In the genomic region with DNA sequence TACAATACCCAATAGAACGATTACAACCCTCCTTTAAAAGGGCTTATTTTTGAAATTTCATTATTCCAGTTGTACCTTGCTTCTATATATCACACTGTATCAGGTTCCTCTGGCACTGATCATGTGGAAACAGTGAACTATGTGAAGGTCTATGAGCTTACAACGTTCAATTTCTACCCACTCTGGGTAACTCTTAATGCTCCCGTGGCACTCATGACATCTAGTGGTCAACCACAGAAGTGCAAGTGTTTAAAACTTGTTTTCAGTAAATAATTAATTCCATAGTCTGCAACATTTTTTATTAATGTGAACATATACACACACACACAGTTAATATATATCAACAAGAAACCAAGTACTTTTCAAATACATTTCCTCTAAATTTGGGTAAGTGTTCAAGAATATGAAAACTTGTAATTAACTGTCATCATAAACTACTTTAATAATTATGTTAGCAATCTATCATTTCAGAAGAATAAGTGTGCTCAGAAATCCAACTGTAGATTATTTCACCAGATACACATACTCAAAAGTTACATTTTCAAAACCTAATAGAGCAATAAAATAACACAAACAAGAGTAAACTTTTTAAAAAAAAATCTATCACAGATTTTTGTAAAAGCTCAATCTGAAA, we compare ENCODE assay signal across 8 cellular contexts.
A peak's percentile ranks its signal among the peaks of the same experiment; 100 is the strongest.
DNase-seq lines count a peak whose midpoint lies in the region; ATAC-seq lines count a peak whose summit lies in the region.

No MANE protein-coding gene starts in this region.

- no peak overlapping the region for H4K12ac ChIP-seq in trophoblast cell (ENCODE audit: low read depth, low read length)

- no peak overlapping the region for H2BK120ac ChIP-seq in trophoblast cell (ENCODE audit: insufficient read depth, low read length, poor library complexity)

- H3K9me3 ChIP-seq in trophoblast cell (ENCODE audit: insufficient read depth, low read depth, low read length), result no peaks in the 10 kb centered on the region

- no peaks in the 10 kb centered on the region for H3K79me1 ChIP-seq in trophoblast cell (ENCODE audit: low read length)

- no peaks in the 10 kb centered on the region for H3K36me3 ChIP-seq in trophoblast cell (ENCODE audit: control insufficient read depth in 1 of 2, insufficient read depth in 2 of 2, low read length in 2 of 2)

- no peak overlapping the region for H3K4ac ChIP-seq in trophoblast cell (ENCODE audit: low read depth, low read length)

- no peaks in the 10 kb centered on the region for H3K27me3 Mint-ChIP-seq in activated T-cell treated with anti-CD3 and anti-CD28 coated beads, Interleukin-2, amount 50 U/mL, for 24 hours
- no peaks in the 10 kb centered on the region for H3K27me3 Mint-ChIP-seq in activated T-helper 17 cell treated with anti-CD3 and anti-CD28 coated beads, Interleukin-2, amount 50 U/mL, for 72 hours

- no peaks in the 10 kb centered on the region for H3K79me2 ChIP-seq in trophoblast cell (ENCODE audit: control insufficient read depth, insufficient read depth, low read length, poor library complexity)

- peak; percentile 72 for ATAC-seq in HG02798 (IDR thresholded peaks at IDR 0.05; ENCODE audit: poor library complexity, unreplicated experiment)
- peak; percentile 68 for ATAC-seq in activated T-helper 17 cell treated with anti-CD3 and anti-CD28 coated beads, Interleukin-2, amount 50 U/mL, for 72 hours (replicated peaks)
- ATAC-seq in HG02610 (IDR thresholded peaks at IDR 0.05; ENCODE audit: unreplicated experiment), result no peak

- no peak overlapping the region for H3K27ac Mint-ChIP-seq in activated T-cell treated with anti-CD3 and anti-CD28 coated beads, Interleukin-2, amount 50 U/mL, for 24 hours
- no peak overlapping the region for H3K27ac Mint-ChIP-seq in activated T-helper 17 cell treated with anti-CD3 and anti-CD28 coated beads, Interleukin-2, amount 50 U/mL, for 72 hours

- H3K27me3 ChIP-seq in trophoblast cell (ENCODE audit: insufficient read depth, low read length), result no peaks in the 10 kb centered on the region

- H3K4me2 ChIP-seq in trophoblast cell (ENCODE audit: low read length), result no peak overlapping the region

- no peak overlapping the region for H3K23ac ChIP-seq in trophoblast cell (ENCODE audit: low read length)

- WGBS in trophoblast cell (ENCODE audit: extremely low coverage, insufficient coverage, insufficient read length), result no CpG with 5 or more reads among the region's 3 CpGs

- H2BK5ac ChIP-seq in trophoblast cell (ENCODE audit: low read depth, low read length, poor library complexity), result no peak overlapping the region

- H4K91ac ChIP-seq in trophoblast cell (ENCODE audit: low read depth, low read length), result no peak overlapping the region

- H3K4me1 ChIP-seq in trophoblast cell (ENCODE audit: control insufficient read depth in 1 of 2, insufficient read depth in 2 of 2, low read length in 2 of 2), result no peaks in the 10 kb centered on the region

- H2AK5ac ChIP-seq in trophoblast cell (ENCODE audit: low read length), result no peak overlapping the region

- peaks cover 3% of the 10 kb centered on the region for H3K9me3 Mint-ChIP-seq in activated T-cell treated with anti-CD3 and anti-CD28 coated beads, Interleukin-2, amount 50 U/mL, for 24 hours
- H3K9me3 Mint-ChIP-seq in activated T-helper 17 cell treated with anti-CD3 and anti-CD28 coated beads, Interleukin-2, amount 50 U/mL, for 72 hours, result no peaks in the 10 kb centered on the region

- no peak overlapping the region for H3K4me3 Mint-ChIP-seq in activated T-cell treated with anti-CD3 and anti-CD28 coated beads, Interleukin-2, amount 50 U/mL, for 24 hours
- H3K4me3 Mint-ChIP-seq in activated T-helper 17 cell treated with anti-CD3 and anti-CD28 coated beads, Interleukin-2, amount 50 U/mL, for 72 hours, result no peak overlapping the region

- H3K18ac ChIP-seq in trophoblast cell (ENCODE audit: low read length), result no peak overlapping the region

- no peak overlapping the region for H3K4me3 ChIP-seq in trophoblast cell (ENCODE audit: low read depth, low read length)

- no peak overlapping the region for H3K9ac ChIP-seq in trophoblast cell (ENCODE audit: low read length)

- H2BK12ac ChIP-seq in trophoblast cell (ENCODE audit: low read length), result no peak overlapping the region

- DNase-seq in activated T-cell treated with anti-CD3 and anti-CD28 coated beads for 1 hour (ENCODE audit: low read depth) (peak; percentile 14), NCI-H524 treated with DMSO at 0.1 percent for 48 hours (lab: John Stamatoyannopoulos, UW) (peak; percentile 22), germinal center (ENCODE audit: low spot score) (peak; percentile 30), trophoblast cell (peak; percentile 36 to 88)
- no peak for DNase-seq in activated T-cell treated with anti-CD3 and anti-CD28 coated beads, Interleukin-2, amount 50 U/mL, for 24 hours

- peaks cover 11% of the 10 kb centered on the region for H3K36me3 Mint-ChIP-seq in activated T-cell treated with anti-CD3 and anti-CD28 coated beads, Interleukin-2, amount 50 U/mL, for 24 hours (ENCODE audit: low read depth)
- H3K36me3 Mint-ChIP-seq in activated T-helper 17 cell treated with anti-CD3 and anti-CD28 coated beads, Interleukin-2, amount 50 U/mL, for 72 hours (ENCODE audit: low read depth), result peaks cover 9% of the 10 kb centered on the region

- H3K27ac ChIP-seq in trophoblast cell (ENCODE audit: low read depth, low read length), result no peak overlapping the region

- no peak overlapping the region for H4K8ac ChIP-seq in trophoblast cell (ENCODE audit: low read depth, low read length)

- H3K4me1 Mint-ChIP-seq in activated T-cell treated with anti-CD3 and anti-CD28 coated beads, Interleukin-2, amount 50 U/mL, for 24 hours (ENCODE audit: low read depth), result peaks cover 36% of the 10 kb centered on the region
- peaks cover 9% of the 10 kb centered on the region for H3K4me1 Mint-ChIP-seq in activated T-helper 17 cell treated with anti-CD3 and anti-CD28 coated beads, Interleukin-2, amount 50 U/mL, for 72 hours

- H2AFZ ChIP-seq in trophoblast cell (ENCODE audit: insufficient read depth, low read length, poor library complexity), result no peak overlapping the region

- H3K14ac ChIP-seq in trophoblast cell (ENCODE audit: low read length), result no peak overlapping the region
